In the genomic region with DNA sequence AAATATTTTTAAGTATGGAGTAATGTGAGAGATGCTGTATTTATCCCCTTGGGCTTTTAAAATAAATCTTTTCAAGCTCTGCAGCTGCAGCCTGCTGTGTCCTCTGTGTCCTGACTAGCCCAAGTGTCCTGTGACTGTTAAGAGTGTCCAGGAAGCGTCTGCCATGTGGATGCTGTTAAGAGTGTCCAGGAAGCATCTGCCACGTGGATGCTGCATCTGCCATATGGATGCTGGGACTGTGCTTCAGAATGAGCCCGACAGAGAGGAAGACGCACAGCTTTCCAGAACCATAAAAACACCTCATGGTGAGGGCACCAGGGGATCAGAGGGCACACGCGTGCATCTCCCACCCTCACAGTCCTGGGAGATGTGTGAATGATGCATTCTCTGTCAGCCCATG, we compare ENCODE assay signal across 33 cellular contexts.
"Had no signal": no experiment of that assay in that cellular context is flagged by ENCODE, and none has a peak within 500 bp of the region (broad histone marks: within the 10 kb centered on the region; RNA-seq: fewer than 3 reads in every experiment).

No MANE protein-coding gene starts in this region.

- H3K36me3 Mint-ChIP-seq: activated naive CD8-positive, alpha-beta T cell had no signal

- H3K4me1 Mint-ChIP-seq: activated B cell treated with CpG ODN at 0.5 μM for 24 hours; activated T-helper 17 cell treated with anti-CD3 and anti-CD28 coated beads, Interleukin-2, amount 50 U/mL, for 72 hours; central memory CD8-positive, alpha-beta T cell; T-helper 17 cell had no signal

- H3K9me3 Mint-ChIP-seq: activated B cell treated with CpG ODN at 0.5 μM for 24 hours; activated CD8-positive, alpha-beta T cell treated with anti-CD3 and anti-CD28 coated beads for 36 hours; activated T-cell treated with anti-CD3 and anti-CD28 coated beads, Interleukin-2, amount 50 U/mL, for 4 hours; activated T-helper 17 cell treated with anti-CD3 and anti-CD28 coated beads, Interleukin-2, amount 50 U/mL, for 72 hours; central memory CD8-positive, alpha-beta T cell; T-helper 2 cell treated with Interferon-gamma antibody and Interleukin-4, amounts not matched to agents 5 μg/mL and 100 μg/mL, for 36 hours had no signal

- H3K4me3 ChIP-seq: esophagus muscularis mucosa, gastrocnemius medialis, heart right ventricle had no signal

- H3K27me3 Mint-ChIP-seq: activated CD8-positive, alpha-beta T cell treated with anti-CD3 and anti-CD28 coated beads for 36 hours; activated naive CD8-positive, alpha-beta T cell; central memory CD8-positive, alpha-beta T cell had no signal

- ATAC-seq: activated CD4-positive, CD25-positive, alpha-beta regulatory T cell treated with anti-CD3 and anti-CD28 coated beads, Interleukin-2, amount 50 U/mL, for 24 hours; activated CD8-positive, alpha-beta T cell treated with anti-CD3 and anti-CD28 coated beads for 36 hours; activated T-cell treated with anti-CD3 and anti-CD28 coated beads, Interleukin-2, amount 50 U/mL, for 4 hours; activated T-helper 17 cell treated with anti-CD3 and anti-CD28 coated beads, Interleukin-2, amount 50 U/mL, for 72 hours; effector memory CD8-positive, alpha-beta T cell; foreskin keratinocyte; gastrocnemius medialis; heart right ventricle; T-helper 17 cell had no signal

- H3K9me3 ChIP-seq: gastrocnemius medialis had no signal

- FAIRE-seq: astrocyte, bronchial epithelial cell, colon had no signal

- H3K27ac Mint-ChIP-seq: activated B cell treated with CpG ODN at 0.5 μM for 24 hours; activated CD8-positive, alpha-beta T cell treated with anti-CD3 and anti-CD28 coated beads for 36 hours; activated naive CD8-positive, alpha-beta T cell; activated T-helper 17 cell treated with anti-CD3 and anti-CD28 coated beads, Interleukin-2, amount 50 U/mL, for 72 hours; effector memory CD8-positive, alpha-beta T cell; T-helper 17 cell; T-helper 2 cell treated with Interferon-gamma antibody and Interleukin-4, amounts not matched to agents 5 μg/mL and 100 μg/mL, for 36 hours had no signal

- H3K27ac ChIP-seq: brain microvascular endothelial cell, esophagus muscularis mucosa, foreskin keratinocyte, gastrocnemius medialis, heart right ventricle, WERI-Rb-1 had no signal

- H3K4me1 ChIP-seq: foreskin keratinocyte, gastrocnemius medialis, heart right ventricle had no signal

- H3K4me3 Mint-ChIP-seq: activated B cell treated with CpG ODN at 0.5 μM for 24 hours; activated CD8-positive, alpha-beta T cell treated with anti-CD3 and anti-CD28 coated beads for 36 hours; activated naive CD8-positive, alpha-beta T cell; activated T-cell treated with anti-CD3 and anti-CD28 coated beads, Interleukin-2, amount 50 U/mL, for 4 hours; activated T-helper 17 cell treated with anti-CD3 and anti-CD28 coated beads, Interleukin-2, amount 50 U/mL, for 72 hours; central memory CD8-positive, alpha-beta T cell; effector memory CD8-positive, alpha-beta T cell; T-helper 17 cell; T-helper 2 cell treated with Interferon-gamma antibody and Interleukin-4, amounts not matched to agents 5 μg/mL and 100 μg/mL, for 36 hours had no signal

- H3K36me3 ChIP-seq: brain microvascular endothelial cell, esophagus muscularis mucosa, gastrocnemius medialis, heart right ventricle, WERI-Rb-1 had no signal

- H3K27me3 ChIP-seq: brain microvascular endothelial cell, foreskin keratinocyte had no signal

- DNase-seq: activated B cell treated with CpG ODN at 0.5 μM for 24 hours; activated CD4-positive, alpha-beta T cell treated with anti-CD3 and anti-CD28 coated beads for 48 hours; activated CD4-positive, alpha-beta T cell treated with anti-CD3 and anti-CD28 coated beads, Interleukin-2, amount 50 U/mL, for 1 hour; activated CD4-positive, alpha-beta T cell treated with anti-CD3 and anti-CD28 coated beads, Interleukin-2, amount 50 U/mL, for 48 hours; activated CD8-positive, alpha-beta memory T cell treated with anti-CD3 and anti-CD28 coated beads for 24 hours; activated CD8-positive, alpha-beta T cell treated with anti-CD3 and anti-CD28 coated beads for 36 hours; activated effector memory CD4-positive, alpha-beta T cell treated with Interleukin-2 at 50 U/mL for 16 hours; activated gamma-delta T cell treated with Interleukin-2 at 50 U/mL for 16 hours; activated naive CD4-positive, alpha-beta T cell treated with anti-CD3 and anti-CD28 coated beads, Interleukin-2, amount 50 U/mL, for 16 hours; activated naive CD4-positive, alpha-beta T cell treated with Interleukin-2 at 50 U/mL for 16 hours; activated T-cell treated with anti-CD3 and anti-CD28 coated beads, Interleukin-2, amount 50 U/mL, for 4 hours; amniotic stem cell; brain microvascular endothelial cell; cortex of kidney; dermis blood vessel endothelial cell; effector CD4-positive, alpha-beta T cell; effector memory CD8-positive, alpha-beta T cell; erythroblast; foreskin keratinocyte; gastrocnemius medialis; heart right ventricle; T-helper 17 cell; T1000; WERI-Rb-1 had no signal
